ENCODE assay signal across 1 cellular context in the genomic region with DNA sequence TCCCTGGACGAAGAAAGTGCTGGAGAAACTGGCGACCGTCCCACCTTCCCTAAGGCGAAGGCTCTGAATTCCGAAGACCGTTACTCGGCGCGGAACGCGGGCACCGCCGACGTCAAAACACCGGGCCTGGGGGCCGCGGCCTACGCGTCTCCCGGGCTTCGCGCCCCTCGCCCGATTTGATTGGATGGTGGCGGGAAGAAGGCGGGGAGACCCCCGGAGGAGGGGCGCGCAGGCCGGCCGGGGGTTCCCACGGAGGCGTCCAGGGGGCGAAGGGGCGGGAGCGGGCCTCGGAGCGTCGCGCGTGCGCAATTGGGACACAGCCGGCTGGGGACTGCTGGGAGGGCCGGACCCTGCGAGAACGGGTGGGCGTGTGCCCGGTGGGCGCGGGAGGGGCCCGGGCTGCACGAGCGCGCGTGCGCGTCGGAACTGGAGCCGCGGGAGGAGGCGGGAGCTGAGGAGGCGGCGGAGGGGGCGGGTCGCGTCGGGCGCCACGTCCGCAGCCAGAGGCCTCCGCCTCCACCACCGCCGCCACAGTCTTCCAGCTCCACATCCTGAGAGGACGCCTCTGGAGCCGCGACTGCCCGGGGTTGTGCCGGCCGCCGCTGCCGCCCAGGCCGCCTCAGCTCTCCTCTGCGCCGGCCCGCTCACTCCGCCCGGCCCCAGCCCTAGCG.
TF ChIP-seq lines count a peak whose summit lies in the region.

TMEM263 (plus strand) TSS at position 531 of the 671 bp plus-strand sequence. CDS start 11,210 bp downstream, outside the sequence.

TF ChIP-seq in GM12878, 131 proteins besides CTCF, POLR2A, EP300 and RAD21 (continued from another document and continues in another):
- peak; percentile 24; the same call in 1 of the 2 replicates for TF ChIP-seq ASH2L (IDR thresholded peaks at IDR 0.05; ENCODE audit: borderline replicate concordance, low read depth)
- peak; percentile 53 for TF ChIP-seq KLF5 (IDR thresholded peaks at IDR 0.05; ENCODE audit: partially characterized antibody)
- TF ChIP-seq ZNF687 (IDR thresholded peaks at IDR 0.05), result peak; percentile 58
- TF ChIP-seq, protein P1, sequence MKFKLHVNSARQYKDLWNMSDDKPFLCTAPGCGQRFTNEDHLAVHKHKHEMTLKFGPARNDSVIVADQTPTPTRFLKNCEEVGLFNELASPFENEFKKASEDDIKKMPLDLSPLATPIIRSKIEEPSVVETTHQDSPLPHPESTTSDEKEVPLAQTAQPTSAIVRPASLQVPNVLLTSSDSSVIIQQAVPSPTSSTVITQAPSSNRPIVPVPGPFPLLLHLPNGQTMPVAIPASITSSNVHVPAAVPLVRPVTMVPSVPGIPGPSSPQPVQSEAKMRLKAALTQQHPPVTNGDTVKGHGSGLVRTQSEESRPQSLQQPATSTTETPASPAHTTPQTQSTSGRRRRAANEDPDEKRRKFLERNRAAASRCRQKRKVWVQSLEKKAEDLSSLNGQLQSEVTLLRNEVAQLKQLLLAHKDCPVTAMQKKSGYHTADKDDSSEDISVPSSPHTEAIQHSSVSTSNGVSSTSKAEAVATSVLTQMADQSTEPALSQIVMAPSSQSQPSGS (IDR thresholded peaks at IDR 0.05; ENCODE audit: low read length), result no peak
- TF ChIP-seq SMC3 (IDR thresholded peaks at IDR 0.05; ENCODE audit: borderline replicate concordance, low read length), result no peak
- 0 out of 4 replicates have a peak, but pooled peaks of 1 of the 2 experiments have one; percentile 31 for TF ChIP-seq IKZF2 (IDR thresholded peaks at IDR 0.05)
- no peak for TF ChIP-seq NFXL1 (IDR thresholded peaks at IDR 0.05; ENCODE audit: borderline replicate concordance)
- 0 out of 2 replicates have a peak, but pooled peaks have one; percentile 5 for TF ChIP-seq IRF4 (IDR thresholded peaks at IDR 0.05; ENCODE audit: low read depth, low read length)
- TF ChIP-seq RBBP5 (conservative IDR thresholded peaks at IDR 0.05), result no peak
- no peak for TF ChIP-seq CREB1 (IDR thresholded peaks at IDR 0.05; ENCODE audit: low read depth)
- TF ChIP-seq YBX1 (IDR thresholded peaks at IDR 0.05), result no peak
- no peak for TF ChIP-seq ATF3 (IDR thresholded peaks at IDR 0.05; ENCODE audit: borderline replicate concordance, extremely low read depth, low read depth, low read length)
- TF ChIP-seq MEF2A (IDR thresholded peaks at IDR 0.05; ENCODE audit: insufficient read depth, low read depth, low read length), result no peak
- 0 out of 2 replicates have a peak, but pooled peaks have one; percentile 27 for TF ChIP-seq EED (IDR thresholded peaks at IDR 0.05; ENCODE audit: low read depth)
- TF ChIP-seq SPI1 (IDR thresholded peaks at IDR 0.05; ENCODE audit: borderline replicate concordance, insufficient read depth, low read depth, low read length), result no peak
- TF ChIP-seq, protein P2, sequence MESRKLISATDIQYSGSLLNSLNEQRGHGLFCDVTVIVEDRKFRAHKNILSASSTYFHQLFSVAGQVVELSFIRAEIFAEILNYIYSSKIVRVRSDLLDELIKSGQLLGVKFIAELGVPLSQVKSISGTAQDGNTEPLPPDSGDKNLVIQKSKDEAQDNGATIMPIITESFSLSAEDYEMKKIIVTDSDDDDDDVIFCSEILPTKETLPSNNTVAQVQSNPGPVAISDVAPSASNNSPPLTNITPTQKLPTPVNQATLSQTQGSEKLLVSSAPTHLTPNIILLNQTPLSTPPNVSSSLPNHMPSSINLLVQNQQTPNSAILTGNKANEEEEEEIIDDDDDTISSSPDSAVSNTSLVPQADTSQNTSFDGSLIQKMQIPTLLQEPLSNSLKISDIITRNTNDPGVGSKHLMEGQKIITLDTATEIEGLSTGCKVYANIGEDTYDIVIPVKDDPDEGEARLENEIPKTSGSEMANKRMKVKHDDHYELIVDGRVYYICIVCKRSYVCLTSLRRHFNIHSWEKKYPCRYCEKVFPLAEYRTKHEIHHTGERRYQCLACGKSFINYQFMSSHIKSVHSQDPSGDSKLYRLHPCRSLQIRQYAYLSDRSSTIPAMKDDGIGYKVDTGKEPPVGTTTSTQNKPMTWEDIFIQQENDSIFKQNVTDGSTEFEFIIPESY (IDR thresholded peaks at IDR 0.05), result no peak
- no peak for TF ChIP-seq IRF3 (IDR thresholded peaks at IDR 0.05)
- TF ChIP-seq BCL11A (IDR thresholded peaks at IDR 0.05; ENCODE audit: low read depth, low read length), result no peak
- TF ChIP-seq HSF1 (IDR thresholded peaks at IDR 0.05; ENCODE audit: low read depth, low read length), result no peak
- TF ChIP-seq SMAD1 (IDR thresholded peaks at IDR 0.05; ENCODE audit: low read depth, partially characterized antibody), result no peak
- peak; percentile 4; the same call in 1 of the 2 replicates for TF ChIP-seq CREM (IDR thresholded peaks at IDR 0.05; ENCODE audit: low read depth)
- no peak for TF ChIP-seq RELA (IDR thresholded peaks at IDR 0.05; ENCODE audit: borderline replicate concordance, partially characterized antibody)
- TF ChIP-seq TBL1XR1 (IDR thresholded peaks at IDR 0.05; ENCODE audit: low read depth, low read length), result no peak
- no peak for TF ChIP-seq USF2 (IDR thresholded peaks at IDR 0.05; ENCODE audit: borderline replicate concordance, low read depth, low read length)
- TF ChIP-seq GABPA (IDR thresholded peaks at IDR 0.05; ENCODE audit: low read depth), result no peak
- TF ChIP-seq RUNX3 (IDR thresholded peaks at IDR 0.05; ENCODE audit: low read length), result peak; percentile 38
- no peak for TF ChIP-seq SUZ12 (IDR thresholded peaks at IDR 0.05; ENCODE audit: unreplicated experiment)
- TF ChIP-seq RB1 (IDR thresholded peaks at IDR 0.05; ENCODE audit: borderline replicate concordance), result no peak
- TF ChIP-seq, protein P3, sequence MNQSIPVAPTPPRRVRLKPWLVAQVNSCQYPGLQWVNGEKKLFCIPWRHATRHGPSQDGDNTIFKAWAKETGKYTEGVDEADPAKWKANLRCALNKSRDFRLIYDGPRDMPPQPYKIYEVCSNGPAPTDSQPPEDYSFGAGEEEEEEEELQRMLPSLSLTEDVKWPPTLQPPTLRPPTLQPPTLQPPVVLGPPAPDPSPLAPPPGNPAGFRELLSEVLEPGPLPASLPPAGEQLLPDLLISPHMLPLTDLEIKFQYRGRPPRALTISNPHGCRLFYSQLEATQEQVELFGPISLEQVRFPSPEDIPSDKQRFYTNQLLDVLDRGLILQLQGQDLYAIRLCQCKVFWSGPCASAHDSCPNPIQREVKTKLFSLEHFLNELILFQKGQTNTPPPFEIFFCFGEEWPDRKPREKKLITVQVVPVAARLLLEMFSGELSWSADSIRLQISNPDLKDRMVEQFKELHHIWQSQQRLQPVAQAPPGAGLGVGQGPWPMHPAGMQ (IDR thresholded peaks at IDR 0.05; ENCODE audit: borderline replicate concordance), result no peak
- no peak for TF ChIP-seq MXI1 (IDR thresholded peaks at IDR 0.05; ENCODE audit: low read depth, low read length)
- TF ChIP-seq SMARCA5 (IDR thresholded peaks at IDR 0.05), result peak; percentile 81
- TF ChIP-seq ZNF217 (IDR thresholded peaks at IDR 0.05), result peak; percentile 56; the same call in 1 of the 2 replicates
- TF ChIP-seq BCLAF1 (IDR thresholded peaks at IDR 0.05), result 0 out of 2 replicates have a peak, but pooled peaks have one; percentile 34
- no peak for TF ChIP-seq CHD4 (IDR thresholded peaks at IDR 0.05)
- TF ChIP-seq, protein P4, sequence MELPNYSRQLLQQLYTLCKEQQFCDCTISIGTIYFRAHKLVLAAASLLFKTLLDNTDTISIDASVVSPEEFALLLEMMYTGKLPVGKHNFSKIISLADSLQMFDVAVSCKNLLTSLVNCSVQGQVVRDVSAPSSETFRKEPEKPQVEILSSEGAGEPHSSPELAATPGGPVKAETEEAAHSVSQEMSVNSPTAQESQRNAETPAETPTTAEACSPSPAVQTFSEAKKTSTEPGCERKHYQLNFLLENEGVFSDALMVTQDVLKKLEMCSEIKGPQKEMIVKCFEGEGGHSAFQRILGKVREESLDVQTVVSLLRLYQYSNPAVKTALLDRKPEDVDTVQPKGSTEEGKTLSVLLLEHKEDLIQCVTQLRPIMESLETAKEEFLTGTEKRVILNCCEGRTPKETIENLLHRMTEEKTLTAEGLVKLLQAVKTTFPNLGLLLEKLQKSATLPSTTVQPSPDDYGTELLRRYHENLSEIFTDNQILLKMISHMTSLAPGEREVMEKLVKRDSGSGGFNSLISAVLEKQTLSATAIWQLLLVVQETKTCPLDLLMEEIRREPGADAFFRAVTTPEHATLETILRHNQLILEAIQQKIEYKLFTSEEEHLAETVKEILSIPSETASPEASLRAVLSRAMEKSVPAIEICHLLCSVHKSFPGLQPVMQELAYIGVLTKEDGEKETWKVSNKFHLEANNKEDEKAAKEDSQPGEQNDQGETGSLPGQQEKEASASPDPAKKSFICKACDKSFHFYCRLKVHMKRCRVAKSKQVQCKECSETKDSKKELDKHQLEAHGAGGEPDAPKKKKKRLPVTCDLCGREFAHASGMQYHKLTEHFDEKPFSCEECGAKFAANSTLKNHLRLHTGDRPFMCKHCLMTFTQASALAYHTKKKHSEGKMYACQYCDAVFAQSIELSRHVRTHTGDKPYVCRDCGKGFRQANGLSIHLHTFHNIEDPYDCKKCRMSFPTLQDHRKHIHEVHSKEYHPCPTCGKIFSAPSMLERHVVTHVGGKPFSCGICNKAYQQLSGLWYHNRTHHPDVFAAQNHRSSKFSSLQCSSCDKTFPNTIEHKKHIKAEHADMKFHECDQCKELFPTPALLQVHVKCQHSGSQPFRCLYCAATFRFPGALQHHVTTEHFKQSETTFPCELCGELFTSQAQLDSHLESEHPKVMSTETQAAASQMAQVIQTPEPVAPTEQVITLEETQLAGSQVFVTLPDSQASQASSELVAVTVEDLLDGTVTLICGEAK (IDR thresholded peaks at IDR 0.05; ENCODE audit: borderline replicate concordance), result no peak
